Comparison of ENCODE assay signal across 8 cellular contexts in genomic region chr11:128905345-128906184, GRCh38. TPM values are rescaled to one million over a fixed set of nuclear protein-coding genes. Genes with fewer than 3 reads are reported as not detected.
DNase-seq lines count a peak whose midpoint lies in the region; ATAC-seq and TF ChIP-seq lines count a peak whose summit lies in the region.

No MANE protein-coding gene starts in this region.

- H3K36me3 Mint-ChIP-seq in Calu3 (ENCODE audit: insufficient read depth, unreplicated experiment) = peaks cover 7% of the 10 kb centered on the region

- no TSS peak for BruUV-seq in Calu3 (replicated peaks; lab: Mats Ljungman, UMichigan)

- H3K4me1 Mint-ChIP-seq in Calu3 (ENCODE audit: low read depth, unreplicated experiment) = no peaks in the 10 kb centered on the region

- peak overlapping the region; percentile 72 for H3K4me3 Mint-ChIP-seq in Calu3 (ENCODE audit: low read depth, unreplicated experiment)

- no peak overlapping the region for H3K27ac Mint-ChIP-seq in Calu3 (ENCODE audit: unreplicated experiment)

- H3K9me3 Mint-ChIP-seq in Calu3 (ENCODE audit: low read depth, unreplicated experiment) = no peaks in the 10 kb centered on the region

- peak overlapping the region; percentile 70 for H3K27ac ChIP-seq in caudate nucleus (ENCODE audit: low read depth, low read length)

- CTCF ChIA-PET in Calu3 (lab: Charles Lee) = interaction anchor here (0.7 to 2.2 kb wide), 8 partner anchors 15 to 149 kb away, joined by 3 to 16 read pairs (median 4); no protein-coding TSS in a partner anchor

- DNase-seq in Calu3 (peak; percentile 69), KBM-7 (peak; percentile 72), T-helper 1 cell (peak in 3 of 5 donors; percentile 25 to 39 (median 28)), caudate nucleus (lab: John Stamatoyannopoulos, UW) (peak in 26 of 61 donors; percentile 15 to 69 (median 39)), left lobe of liver (ENCODE audit: low spot score) (no peak), occipital lobe (lab: John Stamatoyannopoulos, UW) (no peak)
- DNase-seq in stimulated activated CD8-positive, alpha-beta memory T cell treated with anti-CD3 and anti-CD28 coated beads, Interleukin-4, amount 100 ng/mL, for 24 hours (ENCODE audit: low read depth) = peak; percentile 14

- ATAC-seq in GM21367 (IDR thresholded peaks at IDR 0.05; ENCODE audit: unreplicated experiment) (peak; percentile 36), left lobe of liver (peak; percentile 55)

- peak; percentile 39 for TF ChIP-seq CTCF in Calu3 (IDR thresholded peaks at IDR 0.05; ENCODE audit: unreplicated experiment)

- intact Hi-C loops in Calu3 (cut with micrococcal nuclease; ENCODE audit: unreplicated experiment) = no loop called here

- in situ Hi-C loops in KBM-7 (cut with MboI; ENCODE audit: low pct_unique_long_range_greater_than_20kb, low sequenced_read_pairs) = no loop called here

- no peaks in the 10 kb centered on the region for H3K27me3 Mint-ChIP-seq in Calu3 (ENCODE audit: unreplicated experiment)

RNA-seq across cellular contexts. Expression of gene KCNJ5, which starts 14.4 kb away (rescaled TPM):
- not detected in 2 replicates for total RNA-seq in Calu3 (2022)
- 0.13 TPM for total RNA-seq in left lobe of liver
- 1.6 TPM for total RNA-seq in occipital lobe

RNA-seq across cellular contexts. Expression of gene TP53AIP1, which starts 37.1 kb away (rescaled TPM):
- total RNA-seq in Calu3 (2022) (0.61 and 0.78 TPM in 2 replicates), left lobe of liver (not detected), occipital lobe (0.47 TPM)

RNA-seq across cellular contexts. Expression of gene KCNJ1, which starts 38.5 kb away (rescaled TPM):
- total RNA-seq in Calu3 (2022) = 0.17 TPM in 1 of 2 replicates, not detected in the other
- not detected for total RNA-seq in left lobe of liver
- total RNA-seq in occipital lobe = not detected

Comparison
In these comparisons a context has a peak if more than half of its experiments do, and no peak if none do; other contexts are left out.
1. DNase-seq: peak in Calu3 (single experiment), KBM-7 (single experiment), T-helper 1 cell (3 of 5) and stimulated activated CD8-positive, alpha-beta memory T cell treated with anti-CD3 and anti-CD28 coated beads, Interleukin-4, amount 100 ng/mL, for 24 hours (single experiment); none in left lobe of liver (single experiment) and occipital lobe (single experiment).